ENCODE assay signal across 19 cellular contexts in the genomic region with DNA sequence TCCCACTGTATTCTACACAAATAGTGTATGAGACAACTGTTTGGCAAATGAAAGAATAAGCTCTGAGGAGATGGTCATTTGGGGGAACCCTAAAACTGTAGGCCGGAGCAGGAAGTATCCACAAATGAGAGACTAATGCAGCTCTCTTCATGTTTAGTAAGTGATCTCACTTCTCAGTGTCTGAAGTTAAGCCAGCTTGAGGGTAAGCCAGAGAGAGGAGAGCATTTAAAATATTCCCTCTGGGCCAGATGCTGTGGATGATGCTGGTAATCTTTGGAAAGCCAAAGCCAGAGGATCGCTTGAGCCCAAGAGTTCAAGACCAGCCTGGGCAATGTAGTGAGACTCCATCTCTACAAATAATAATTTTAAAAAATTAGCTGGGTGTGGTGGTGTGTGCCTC.
DNase-seq lines count a peak whose midpoint lies in the region; ATAC-seq, FAIRE-seq and TF ChIP-seq lines count a peak whose summit lies in the region.
"Had no signal": no experiment of that assay in that cellular context is flagged by ENCODE, and none has a peak within 500 bp of the region (broad histone marks: within the 10 kb centered on the region; RNA-seq: fewer than 3 reads in every experiment).

No MANE protein-coding gene starts in this region.

- TF ChIP-seq CTCF in cardiac muscle cell (IDR thresholded peaks at IDR 0.05; ENCODE audit: low read depth, low read length) (no peak), left ventricle myocardium inferior (IDR thresholded peaks at IDR 0.05; ENCODE audit: borderline replicate concordance) (no peak), mesothelial cell of epicardium (IDR thresholded peaks at IDR 0.05; ENCODE audit: unreplicated experiment) (no peak)

- peak overlapping the region; percentile 8 for H3K27ac Mint-ChIP-seq in T-helper 17 cell
- peak overlapping the region; percentile 1 for H3K27ac Mint-ChIP-seq in mesothelial cell of epicardium
- H3K27ac Mint-ChIP-seq in activated CD4-positive, alpha-beta T cell treated with anti-CD3 and anti-CD28 coated beads, Interleukin-2, amount 10 ng/mL, durations not matched to agents 7 days and 5 days: no peak overlapping the region
- H3K27ac Mint-ChIP-seq: CD4-positive, CD25-positive, alpha-beta regulatory T cell; HFFc6 had no signal

- H3K36me3 Mint-ChIP-seq in T-helper 17 cell (ENCODE audit: low read depth): no peaks in the 10 kb centered on the region
- H3K36me3 Mint-ChIP-seq in mesothelial cell of epicardium: peaks cover 19% of the 10 kb centered on the region
- no peaks in the 10 kb centered on the region for H3K36me3 Mint-ChIP-seq in activated CD4-positive, alpha-beta T cell treated with anti-CD3 and anti-CD28 coated beads, Interleukin-2, amount 10 ng/mL, durations not matched to agents 7 days and 5 days (ENCODE audit: low read depth)
- H3K36me3 Mint-ChIP-seq: CD4-positive, CD25-positive, alpha-beta regulatory T cell had no signal

- CTCF ChIA-PET in activated CD4-positive, alpha-beta T cell treated with anti-CD3 and anti-CD28 coated beads, Interleukin-2, amount 10 ng/mL, durations not matched to agents 7 days and 5 days (lab: Charles Lee): interaction anchor here (0.9 kb wide), 1 partner anchor 12 kb away, joined by 5 read pairs; no protein-coding TSS in a partner anchor

- H3K4me1 ChIP-seq in cardiac muscle cell (ENCODE audit: low read depth) (no peaks in the 10 kb centered on the region), left ventricle myocardium inferior (no peaks in the 10 kb centered on the region)
- H3K4me1 ChIP-seq: BLaER1 treated with 17β-estradiol and CSF1 and Interleukin-3, amounts not matched to agents 10 nM and 100 nM had no signal

- no peak overlapping the region for H3K4me3 ChIP-seq in cardiac muscle cell
- no peak overlapping the region for H3K4me3 ChIP-seq in left ventricle myocardium inferior
- H3K4me3 ChIP-seq: BLaER1 treated with 17β-estradiol and CSF1 and Interleukin-3, amounts not matched to agents 10 nM and 100 nM; K562 had no signal

- DNase-seq in cardiac muscle cell (ENCODE audit: low read depth in 1 of 2, low spot score in 1 of 2) (no peak), left ventricle myocardium inferior (no peak), T-helper 17 cell (no peak), mesothelial cell of epicardium (ENCODE audit: low spot score in 2 of 2, unreplicated experiment in 2 of 2) (no peak), H54 (ENCODE audit: insufficient read length, low spot score) (no peak), NCI-H1694 treated with DMSO at 0.1 percent for 48 hours (lab: John Stamatoyannopoulos, UW) (no peak), DMS114 treated with DMSO at 0.1 percent for 48 hours (lab: John Stamatoyannopoulos, UW; ENCODE audit: unreplicated experiment) (no peak)
- no peak for DNase-seq in activated CD4-positive, alpha-beta T cell treated with anti-CD3 and anti-CD28 coated beads, Interleukin-2, amount 10 ng/mL, durations not matched to agents 7 days and 5 days
- DNase-seq: CD4-positive, CD25-positive, alpha-beta regulatory T cell; DMS79; HCEC 1CT; HFFc6 had no signal

- H3K9me3 ChIP-seq in cardiac muscle cell (ENCODE audit: low read depth): no peaks in the 10 kb centered on the region
- no peaks in the 10 kb centered on the region for H3K9me3 ChIP-seq in left ventricle myocardium inferior (replicated peaks)
- no peaks in the 10 kb centered on the region for H3K9me3 ChIP-seq in T-helper 17 cell (ENCODE audit: control insufficient read depth, low read length, poor library complexity, severe bottlenecking)
- H3K9me3 ChIP-seq: BLaER1 treated with 17β-estradiol and CSF1 and Interleukin-3, amounts not matched to agents 10 nM and 100 nM had no signal

- peaks cover 19% of the 10 kb centered on the region for H3K36me3 ChIP-seq in cardiac muscle cell
- H3K36me3 ChIP-seq in left ventricle myocardium inferior: peaks cover 7% of the 10 kb centered on the region

- H3K27me3 Mint-ChIP-seq in T-helper 17 cell: peaks cover 9% of the 10 kb centered on the region
- H3K27me3 Mint-ChIP-seq in mesothelial cell of epicardium (ENCODE audit: low read depth): no peaks in the 10 kb centered on the region
- H3K27me3 Mint-ChIP-seq in activated CD4-positive, alpha-beta T cell treated with anti-CD3 and anti-CD28 coated beads, Interleukin-2, amount 10 ng/mL, durations not matched to agents 7 days and 5 days: no peaks in the 10 kb centered on the region

- TF ChIP-seq POLR2A in H54 (IDR thresholded peaks at IDR 0.05; ENCODE audit: low read depth, low read length): no peak

- H3K27ac ChIP-seq in cardiac muscle cell (peak overlapping the region; percentile 42), left ventricle myocardium inferior (replicated peaks) (no peak overlapping the region)
- H3K27ac ChIP-seq: 22Rv1; BLaER1 treated with 17β-estradiol and CSF1 and Interleukin-3, amounts not matched to agents 10 nM and 100 nM; HL-60 had no signal

- POLR2A ChIA-PET in activated CD4-positive, alpha-beta T cell treated with anti-CD3 and anti-CD28 coated beads, Interleukin-2, amount 10 ng/mL, durations not matched to agents 7 days and 5 days (lab: Charles Lee): no interaction called here

- intact Hi-C loops in left ventricle myocardium inferior (cut with micrococcal nuclease): no loop called here

- H3K4me3 Mint-ChIP-seq in T-helper 17 cell (no peak overlapping the region), mesothelial cell of epicardium (no peak overlapping the region)
- no peak overlapping the region for H3K4me3 Mint-ChIP-seq in activated CD4-positive, alpha-beta T cell treated with anti-CD3 and anti-CD28 coated beads, Interleukin-2, amount 10 ng/mL, durations not matched to agents 7 days and 5 days
- H3K4me3 Mint-ChIP-seq: CD4-positive, CD25-positive, alpha-beta regulatory T cell; HFFc6 had no signal

- ATAC-seq in T-helper 17 cell: no peak
- ATAC-seq: K562 had no signal

- FAIRE-seq in H54 (lab: Jason Lieb, UNC): no peak
- FAIRE-seq: GM12891, GM19239, H1, K562 had no signal

- H3K27me3 ChIP-seq in cardiac muscle cell (no peaks in the 10 kb centered on the region), left ventricle myocardium inferior (ENCODE audit: low read depth) (no peaks in the 10 kb centered on the region)
- H3K27me3 ChIP-seq: BLaER1 treated with 17β-estradiol and CSF1 and Interleukin-3, amounts not matched to agents 10 nM and 100 nM had no signal

- no peaks in the 10 kb centered on the region for H3K9me3 Mint-ChIP-seq in mesothelial cell of epicardium
- no peaks in the 10 kb centered on the region for H3K9me3 Mint-ChIP-seq in activated CD4-positive, alpha-beta T cell treated with anti-CD3 and anti-CD28 coated beads, Interleukin-2, amount 10 ng/mL, durations not matched to agents 7 days and 5 days
- H3K9me3 Mint-ChIP-seq: CD4-positive, CD25-positive, alpha-beta regulatory T cell; HFFc6 had no signal

- H3K4me1 Mint-ChIP-seq in T-helper 17 cell (no peaks in the 10 kb centered on the region), mesothelial cell of epicardium (peaks cover 4% of the 10 kb centered on the region)
- H3K4me1 Mint-ChIP-seq in activated CD4-positive, alpha-beta T cell treated with anti-CD3 and anti-CD28 coated beads, Interleukin-2, amount 10 ng/mL, durations not matched to agents 7 days and 5 days: no peaks in the 10 kb centered on the region
- H3K4me1 Mint-ChIP-seq: CD4-positive, CD25-positive, alpha-beta regulatory T cell had no signal
